Comparison of ENCODE assay signal across 15 cellular contexts in the genomic region with DNA sequence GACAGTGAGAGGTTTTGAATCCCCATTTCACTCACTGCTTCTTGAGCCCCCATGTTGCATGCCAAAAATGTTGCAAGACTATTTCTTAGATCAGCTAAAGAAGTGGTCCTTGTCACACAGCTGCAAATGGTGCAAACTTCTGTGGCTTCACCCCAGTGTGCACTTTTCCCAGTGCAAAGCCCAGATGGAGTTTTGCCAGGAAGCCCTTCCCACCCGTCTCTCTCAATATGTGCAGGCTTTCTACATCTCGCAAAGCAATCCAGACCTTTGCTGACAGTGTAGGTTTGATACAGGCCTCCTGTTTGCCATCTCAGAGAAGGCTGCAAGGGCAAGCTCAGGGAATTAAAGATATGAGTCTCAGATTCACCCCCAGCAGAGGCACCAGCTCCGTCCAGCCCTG.
DNase-seq lines count a peak whose midpoint lies in the region; ATAC-seq and TF ChIP-seq lines count a peak whose summit lies in the region.
"Had no signal": no experiment of that assay in that cellular context is flagged by ENCODE, and none has a peak within 500 bp of the region (broad histone marks: within the 10 kb centered on the region; RNA-seq: fewer than 3 reads in every experiment).

No MANE protein-coding gene starts in this region.

- no peak overlapping the region for H3K27ac Mint-ChIP-seq in WTC11
- H3K27ac Mint-ChIP-seq: CD14-positive monocyte; CD4-positive, alpha-beta memory T cell; GM23338 had no signal

- no peaks in the 10 kb centered on the region for H3K9me3 Mint-ChIP-seq in WTC11
- H3K9me3 Mint-ChIP-seq: GM23338 had no signal

- CTCF ChIA-PET in WTC11 (lab: Charles Lee): no interaction called here

- peak; percentile 55 for ATAC-seq in sciatic nerve
- no peak for ATAC-seq in left lobe of liver
- no peak for ATAC-seq in WTC11
- ATAC-seq: GM23338 had no signal

- peak; percentile 30 for DNase-seq in NCI-H748 (lab: John Stamatoyannopoulos, UW; ENCODE audit: unreplicated experiment)
- DNase-seq in NCI-H748 treated with DMSO at 0.1 percent for 48 hours (lab: John Stamatoyannopoulos, UW): no peak
- peak; percentile 31 for DNase-seq in NCI-H69 (lab: John Stamatoyannopoulos, UW)
- DNase-seq in left kidney (ENCODE audit: low read depth, low spot score): peak; percentile 7
- no peak for DNase-seq in sciatic nerve (ENCODE audit: low spot score)
- no peak for DNase-seq in left lobe of liver (ENCODE audit: low spot score)
- no peak for DNase-seq in WTC11 (ENCODE audit: low spot score)
- DNase-seq: 8988T; CD4-positive, alpha-beta memory T cell; DMS153; DMS79; GDM1; HCEC 1CT had no signal

- H3K27me3 Mint-ChIP-seq in WTC11 (ENCODE audit: low read depth): no peaks in the 10 kb centered on the region
- H3K27me3 Mint-ChIP-seq: CD4-positive, alpha-beta memory T cell had no signal

- TF ChIP-seq CTCF in WTC11 (IDR thresholded peaks at IDR 0.05): no peak

- H3K36me3 Mint-ChIP-seq in WTC11: no peaks in the 10 kb centered on the region
- H3K36me3 Mint-ChIP-seq: CD14-positive monocyte; CD4-positive, alpha-beta memory T cell had no signal

- intact Hi-C loops in sciatic nerve (cut with DNase I): no loop called here

- H3K4me3 Mint-ChIP-seq in WTC11: no peak overlapping the region
- H3K4me3 Mint-ChIP-seq: CD14-positive monocyte; CD4-positive, alpha-beta memory T cell; GM23338 had no signal

- peaks cover 6% of the 10 kb centered on the region for H3K4me1 Mint-ChIP-seq in WTC11
- H3K4me1 Mint-ChIP-seq: CD14-positive monocyte; CD4-positive, alpha-beta memory T cell had no signal

- POLR2A ChIA-PET in WTC11 (lab: Charles Lee): no interaction called here

TF ChIP-seq in WTC11, 78 proteins besides CTCF, POLR2A, EP300 and RAD21:
- TF ChIP-seq OVOL2 (CRISPR knock-in tag; IDR thresholded peaks at IDR 0.05; ENCODE audit: borderline replicate concordance) (no peak), ZNF121 (CRISPR knock-in tag; IDR thresholded peaks at IDR 0.05) (no peak), FOXJ3 (CRISPR knock-in tag; IDR thresholded peaks at IDR 0.05; ENCODE audit: borderline replicate concordance) (no peak), NR1H2 (CRISPR knock-in tag; IDR thresholded peaks at IDR 0.05) (no peak), NFATC4 (CRISPR knock-in tag; IDR thresholded peaks at IDR 0.05) (no peak), ZNF219 (CRISPR knock-in tag; IDR thresholded peaks at IDR 0.05; ENCODE audit: borderline replicate concordance) (no peak), SMAD3 (CRISPR knock-in tag; IDR thresholded peaks at IDR 0.05; ENCODE audit: borderline replicate concordance) (no peak)
- TF ChIP-seq, protein P1, sequence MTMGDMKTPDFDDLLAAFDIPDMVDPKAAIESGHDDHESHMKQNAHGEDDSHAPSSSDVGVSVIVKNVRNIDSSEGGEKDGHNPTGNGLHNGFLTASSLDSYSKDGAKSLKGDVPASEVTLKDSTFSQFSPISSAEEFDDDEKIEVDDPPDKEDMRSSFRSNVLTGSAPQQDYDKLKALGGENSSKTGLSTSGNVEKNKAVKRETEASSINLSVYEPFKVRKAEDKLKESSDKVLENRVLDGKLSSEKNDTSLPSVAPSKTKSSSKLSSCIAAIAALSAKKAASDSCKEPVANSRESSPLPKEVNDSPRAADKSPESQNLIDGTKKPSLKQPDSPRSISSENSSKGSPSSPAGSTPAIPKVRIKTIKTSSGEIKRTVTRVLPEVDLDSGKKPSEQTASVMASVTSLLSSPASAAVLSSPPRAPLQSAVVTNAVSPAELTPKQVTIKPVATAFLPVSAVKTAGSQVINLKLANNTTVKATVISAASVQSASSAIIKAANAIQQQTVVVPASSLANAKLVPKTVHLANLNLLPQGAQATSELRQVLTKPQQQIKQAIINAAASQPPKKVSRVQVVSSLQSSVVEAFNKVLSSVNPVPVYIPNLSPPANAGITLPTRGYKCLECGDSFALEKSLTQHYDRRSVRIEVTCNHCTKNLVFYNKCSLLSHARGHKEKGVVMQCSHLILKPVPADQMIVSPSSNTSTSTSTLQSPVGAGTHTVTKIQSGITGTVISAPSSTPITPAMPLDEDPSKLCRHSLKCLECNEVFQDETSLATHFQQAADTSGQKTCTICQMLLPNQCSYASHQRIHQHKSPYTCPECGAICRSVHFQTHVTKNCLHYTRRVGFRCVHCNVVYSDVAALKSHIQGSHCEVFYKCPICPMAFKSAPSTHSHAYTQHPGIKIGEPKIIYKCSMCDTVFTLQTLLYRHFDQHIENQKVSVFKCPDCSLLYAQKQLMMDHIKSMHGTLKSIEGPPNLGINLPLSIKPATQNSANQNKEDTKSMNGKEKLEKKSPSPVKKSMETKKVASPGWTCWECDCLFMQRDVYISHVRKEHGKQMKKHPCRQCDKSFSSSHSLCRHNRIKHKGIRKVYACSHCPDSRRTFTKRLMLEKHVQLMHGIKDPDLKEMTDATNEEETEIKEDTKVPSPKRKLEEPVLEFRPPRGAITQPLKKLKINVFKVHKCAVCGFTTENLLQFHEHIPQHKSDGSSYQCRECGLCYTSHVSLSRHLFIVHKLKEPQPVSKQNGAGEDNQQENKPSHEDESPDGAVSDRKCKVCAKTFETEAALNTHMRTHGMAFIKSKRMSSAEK (CRISPR knock-in tag; IDR thresholded peaks at IDR 0.05; ENCODE audit: borderline replicate concordance): no peak
- TF ChIP-seq, protein P2, sequence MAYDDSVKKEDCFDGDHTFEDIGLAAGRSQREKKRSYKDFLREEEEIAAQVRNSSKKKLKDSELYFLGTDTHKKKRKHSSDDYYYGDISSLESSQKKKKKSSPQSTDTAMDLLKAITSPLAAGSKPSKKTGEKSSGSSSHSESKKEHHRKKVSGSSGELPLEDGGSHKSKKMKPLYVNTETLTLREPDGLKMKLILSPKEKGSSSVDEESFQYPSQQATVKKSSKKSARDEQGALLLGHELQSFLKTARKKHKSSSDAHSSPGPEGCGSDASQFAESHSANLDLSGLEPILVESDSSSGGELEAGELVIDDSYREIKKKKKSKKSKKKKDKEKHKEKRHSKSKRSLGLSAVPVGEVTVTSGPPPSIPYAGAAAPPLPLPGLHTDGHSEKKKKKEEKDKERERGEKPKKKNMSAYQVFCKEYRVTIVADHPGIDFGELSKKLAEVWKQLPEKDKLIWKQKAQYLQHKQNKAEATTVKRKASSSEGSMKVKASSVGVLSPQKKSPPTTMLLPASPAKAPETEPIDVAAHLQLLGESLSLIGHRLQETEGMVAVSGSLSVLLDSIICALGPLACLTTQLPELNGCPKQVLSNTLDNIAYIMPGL (CRISPR knock-in tag; IDR thresholded peaks at IDR 0.05): no peak

Comparison
In these comparisons a context has a peak if more than half of its experiments do, and no peak if none do; other contexts are left out.
1. DNase-seq: peak in NCI-H748 (single experiment), NCI-H69 (single experiment) and left kidney (single experiment); none in NCI-H748 treated with DMSO at 0.1 percent for 48 hours (single experiment), sciatic nerve (single experiment), left lobe of liver (single experiment) and WTC11 (single experiment).